In genomic region chr20:63876489-63877036, GRCh38 we compare ENCODE assay signal across 20 cellular contexts. TPM values are rescaled to one million over a fixed set of nuclear protein-coding genes. Genes with fewer than 3 reads are reported as not detected.
A peak's percentile ranks its signal among the peaks of the same experiment; 100 is the strongest.
DNase-seq lines count a peak whose midpoint lies in the region; ATAC-seq and TF ChIP-seq lines count a peak whose summit lies in the region.
"Had no signal": no experiment of that assay in that cellular context is flagged by ENCODE, and none has a peak within 500 bp of the region (broad histone marks: within the 10 kb centered on the region; RNA-seq: fewer than 3 reads in every experiment).

No MANE protein-coding gene starts in this region.

- DNase-seq in DMS 273 (lab: John Stamatoyannopoulos, UW; ENCODE audit: unreplicated experiment) = peak; percentile 73
- no peak for DNase-seq in DMS 273 treated with DMSO at 0.1 percent for 48 hours (lab: John Stamatoyannopoulos, UW)
- no peak for DNase-seq in HFFc6
- DNase-seq in activated naive CD4-positive, alpha-beta T cell treated with anti-CD3 and anti-CD28 coated beads for 36 hours = no peak
- no peak for DNase-seq in head of caudate nucleus
- DNase-seq in stimulated activated CD4-positive, alpha-beta T cell treated with anti-CD3 and anti-CD28 coated beads, Interleukin-4, amount 100 ng/mL, for 4 hours = no peak
- DNase-seq: CD8-positive, alpha-beta T cell; GDM1; Karpas-422; MG63; NCI-H1092; NCI-H2107; NCI-H345; NCI-H69 had no signal

- peaks cover 18% of the 10 kb centered on the region for H3K4me1 Mint-ChIP-seq in HFFc6 (ENCODE audit: low read depth)
- peaks cover 6% of the 10 kb centered on the region for H3K4me1 Mint-ChIP-seq in activated T-helper 17 cell treated with anti-CD3 and anti-CD28 coated beads, Interleukin-2, amount 50 U/mL, for 72 hours
- peaks cover 15% of the 10 kb centered on the region for H3K4me1 Mint-ChIP-seq in activated naive CD4-positive, alpha-beta T cell treated with anti-CD3 and anti-CD28 coated beads for 36 hours (ENCODE audit: low read depth)
- H3K4me1 Mint-ChIP-seq: B cell had no signal

- H3K27me3 ChIP-seq in neutrophil = no peaks in the 10 kb centered on the region
- H3K27me3 ChIP-seq: MG63 had no signal

- no peak overlapping the region for H3K4me3 Mint-ChIP-seq in HFFc6
- no peak overlapping the region for H3K4me3 Mint-ChIP-seq in activated T-helper 17 cell treated with anti-CD3 and anti-CD28 coated beads, Interleukin-2, amount 50 U/mL, for 72 hours
- no peak overlapping the region for H3K4me3 Mint-ChIP-seq in activated naive CD4-positive, alpha-beta T cell treated with anti-CD3 and anti-CD28 coated beads for 36 hours
- H3K4me3 Mint-ChIP-seq: B cell; CD8-positive, alpha-beta T cell had no signal

- peak overlapping the region; percentile 95 for H3K27ac ChIP-seq in neutrophil
- H3K27ac ChIP-seq: 22Rv1 had no signal

- no peak overlapping the region for H3K4me3 ChIP-seq in neutrophil (ENCODE audit: low read depth in 1 of 2, low read length in 1 of 2)
- H3K4me3 ChIP-seq: MG63 had no signal

- H3K9me3 ChIP-seq in neutrophil = no peaks in the 10 kb centered on the region
- H3K9me3 ChIP-seq: MG63 had no signal

- H3K9me3 Mint-ChIP-seq in HFFc6 = no peaks in the 10 kb centered on the region
- H3K9me3 Mint-ChIP-seq in activated T-helper 17 cell treated with anti-CD3 and anti-CD28 coated beads, Interleukin-2, amount 50 U/mL, for 72 hours = no peaks in the 10 kb centered on the region
- H3K9me3 Mint-ChIP-seq in activated naive CD4-positive, alpha-beta T cell treated with anti-CD3 and anti-CD28 coated beads for 36 hours = no peaks in the 10 kb centered on the region
- H3K9me3 Mint-ChIP-seq: CD8-positive, alpha-beta T cell had no signal

- TF ChIP-seq CTCF in HFFc6 (IDR thresholded peaks at IDR 0.05) (no peak), neutrophil (IDR thresholded peaks at IDR 0.05) (no peak)

- peaks cover 90% of the 10 kb centered on the region for H3K36me3 ChIP-seq in neutrophil

- ATAC-seq in activated T-helper 17 cell treated with anti-CD3 and anti-CD28 coated beads, Interleukin-2, amount 50 U/mL, for 72 hours (replicated peaks) = no peak
- ATAC-seq: CD8-positive, alpha-beta T cell had no signal

- peaks cover 25% of the 10 kb centered on the region for H3K36me3 Mint-ChIP-seq in HFFc6 (ENCODE audit: low read depth)
- H3K36me3 Mint-ChIP-seq in activated T-helper 17 cell treated with anti-CD3 and anti-CD28 coated beads, Interleukin-2, amount 50 U/mL, for 72 hours (ENCODE audit: low read depth) = peaks cover 88% of the 10 kb centered on the region
- peaks cover 25% of the 10 kb centered on the region for H3K36me3 Mint-ChIP-seq in activated naive CD4-positive, alpha-beta T cell treated with anti-CD3 and anti-CD28 coated beads for 36 hours (ENCODE audit: low read depth)

- H3K27me3 Mint-ChIP-seq in HFFc6 (ENCODE audit: insufficient read depth) = no peaks in the 10 kb centered on the region; the same call in none of the 2 replicates
- no peaks in the 10 kb centered on the region for H3K27me3 Mint-ChIP-seq in activated T-helper 17 cell treated with anti-CD3 and anti-CD28 coated beads, Interleukin-2, amount 50 U/mL, for 72 hours
- H3K27me3 Mint-ChIP-seq in activated naive CD4-positive, alpha-beta T cell treated with anti-CD3 and anti-CD28 coated beads for 36 hours (ENCODE audit: low read depth) = no peaks in the 10 kb centered on the region
- H3K27me3 Mint-ChIP-seq: B cell had no signal

- CTCF ChIA-PET in activated naive CD4-positive, alpha-beta T cell treated with anti-CD3 and anti-CD28 coated beads for 36 hours (lab: Charles Lee) = interaction anchor here (0.6 kb wide), 1 partner anchor 15 kb away, joined by 3 read pairs; no protein-coding TSS in a partner anchor

- H3K27ac Mint-ChIP-seq in HFFc6 = peak overlapping the region; percentile 8; the same call in 1 of the 2 replicates
- H3K27ac Mint-ChIP-seq in activated T-helper 17 cell treated with anti-CD3 and anti-CD28 coated beads, Interleukin-2, amount 50 U/mL, for 72 hours = peak overlapping the region; percentile 65
- no peak overlapping the region for H3K27ac Mint-ChIP-seq in activated naive CD4-positive, alpha-beta T cell treated with anti-CD3 and anti-CD28 coated beads for 36 hours
- H3K27ac Mint-ChIP-seq: B cell; CD8-positive, alpha-beta T cell had no signal

- intact Hi-C loops in activated naive CD4-positive, alpha-beta T cell treated with anti-CD3 and anti-CD28 coated beads for 36 hours (cut with micrococcal nuclease) = no loop called here
- intact Hi-C loops in head of caudate nucleus (cut with DNase I) = no loop called here

- H3K4me1 ChIP-seq in neutrophil (ENCODE audit: control insufficient read depth in 1 of 2, insufficient read depth in 1 of 2, low read depth in 1 of 2, low read length in 1 of 2) = peaks cover 48 to 71% of the 10 kb centered on the region in 2 experiments

RNA-seq across cellular contexts. Expression of gene TPD52L2, which starts 11.5 kb away (rescaled TPM):
- total RNA-seq in HFFc6 (2021; fragmentation: NEBNext Ultra II Directional; extraction: Animal tissue kit (Norgen Biotek cat#: 25700)) = 100 to 1,000 TPM; 161 to 196 (median 169) TPM
- 10 to 100 TPM; 54.8 to 92.9 TPM for total RNA-seq in activated T-helper 17 cell treated with anti-CD3 and anti-CD28 coated beads, Interleukin-2, amount 50 U/mL, for 72 hours
- 10 to 100 TPM; 38.2 to 38.9 TPM for total RNA-seq in activated naive CD4-positive, alpha-beta T cell treated with anti-CD3 and anti-CD28 coated beads for 36 hours

RNA-seq across cellular contexts. Expression of gene ABHD16B, which starts 15.3 kb away (rescaled TPM):
- total RNA-seq in HFFc6 (2021; fragmentation: NEBNext Ultra II Directional; extraction: Animal tissue kit (Norgen Biotek cat#: 25700)) = not detected
- total RNA-seq in activated T-helper 17 cell treated with anti-CD3 and anti-CD28 coated beads, Interleukin-2, amount 50 U/mL, for 72 hours = under 1 TPM in 1 of 2 donors, not detected in 1; 0.19 TPM
- not detected for total RNA-seq in activated naive CD4-positive, alpha-beta T cell treated with anti-CD3 and anti-CD28 coated beads for 36 hours
- total RNA-seq: B cell; CD8-positive, alpha-beta T cell; H4; SK-MEL-5 had no signal

RNA-seq across cellular contexts. Expression of gene DNAJC5, which starts 18.4 kb away (rescaled TPM):
- 10 to 100 TPM; 52.0 to 65.8 (median 56.2) TPM for total RNA-seq in HFFc6 (2021; fragmentation: NEBNext Ultra II Directional; extraction: Animal tissue kit (Norgen Biotek cat#: 25700))
- 10 to 100 TPM; 46.8 to 53.4 TPM for total RNA-seq in activated T-helper 17 cell treated with anti-CD3 and anti-CD28 coated beads, Interleukin-2, amount 50 U/mL, for 72 hours
- total RNA-seq in activated naive CD4-positive, alpha-beta T cell treated with anti-CD3 and anti-CD28 coated beads for 36 hours = 10 to 100 TPM; 19.4 to 19.5 TPM

RNA-seq across cellular contexts. Expression of gene ZBTB46, which starts 45.5 kb away (rescaled TPM):
- 1 to 10 TPM in 2 of 6 experiments, under 1 TPM in 4; 0.38 to 1.1 (median 0.64) TPM for total RNA-seq in HFFc6 (2021; fragmentation: NEBNext Ultra II Directional; extraction: Animal tissue kit (Norgen Biotek cat#: 25700))
- total RNA-seq in activated T-helper 17 cell treated with anti-CD3 and anti-CD28 coated beads, Interleukin-2, amount 50 U/mL, for 72 hours = 1 to 10 TPM in 1 of 2 donors, under 1 TPM in 1; 0.54 to 6.2 TPM
- under 1 TPM; 0.17 to 0.20 TPM for total RNA-seq in activated naive CD4-positive, alpha-beta T cell treated with anti-CD3 and anti-CD28 coated beads for 36 hours
- total RNA-seq: CD8-positive, alpha-beta T cell had no signal
